Comparison of ENCODE assay signal across 8 cellular contexts in genomic region chr15:43939070-43939469, GRCh38.
DNase-seq lines count a peak whose midpoint lies in the region; TF ChIP-seq lines count a peak whose summit lies in the region.

No MANE protein-coding gene starts in this region.

- no peaks in the 10 kb centered on the region; the same call in 1 of the 2 replicates for H3F3A ChIP-seq in GM23248 (ENCODE audit: insufficient read depth)

- TF ChIP-seq POLR2A in erythroblast (IDR thresholded peaks at IDR 0.05; ENCODE audit: low read length) (no peak), ovary (IDR thresholded peaks at IDR 0.05) (no peak)

- no peaks in the 10 kb centered on the region for H3K9me3 ChIP-seq in GM23248 (ENCODE audit: low read depth)
- H3K9me3 ChIP-seq in ovary: no peaks in the 10 kb centered on the region

- H3K4me1 ChIP-seq in GM23248 (ENCODE audit: insufficient read depth) (peaks cover 8% of the 10 kb centered on the region), ovary (ENCODE audit: insufficient read depth) (no peaks in the 10 kb centered on the region)

- no peaks in the 10 kb centered on the region for H3K27me3 ChIP-seq in GM23248 (replicated peaks; ENCODE audit: insufficient read depth)
- no peaks in the 10 kb centered on the region for H3K27me3 ChIP-seq in ovary

- no peak overlapping the region for H2AFZ ChIP-seq in GM23248

- intact Hi-C loops in ovary (cut with DNase I): no loop called here

- H3K27ac ChIP-seq in C4-2B: no peak overlapping the region
- H3K27ac ChIP-seq in GM23248: no peak overlapping the region
- H3K27ac ChIP-seq in ovary: no peak overlapping the region

- H3K4me2 ChIP-seq in GM23248 (ENCODE audit: unreplicated experiment): no peak overlapping the region

- TF ChIP-seq CTCF in C4-2B (conservative IDR thresholded peaks at IDR 0.05): peak; percentile 77
- TF ChIP-seq CTCF in ovary (IDR thresholded peaks at IDR 0.05): no peak

- H3K36me3 ChIP-seq in GM23248 (ENCODE audit: low read depth) (no peaks in the 10 kb centered on the region), ovary (no peaks in the 10 kb centered on the region)

- no peak overlapping the region for H3K9ac ChIP-seq in GM23248

- H3K9me2 ChIP-seq in GM23248 (ENCODE audit: insufficient read depth): no peaks in the 10 kb centered on the region

- no peak overlapping the region for H3K4me3 ChIP-seq in GM23248
- no peak overlapping the region for H3K4me3 ChIP-seq in ovary

- 40 to 51% methylated on average over 3 of the region's 3 CpGs for WGBS in GM23248 (ENCODE audit: low coverage in 1 of 2, low lambda C conversion rate in 2 of 2, missing lambda C conversion rate in 2 of 2), 2 experiments
- 79 to 91% (median 87%) methylated on average over 3 of the region's 3 CpGs for WGBS in ovary, 3 donors

- DNase-seq in GM23248: peak; percentile 45
- peak; percentile 60 for DNase-seq in SK-MEL-5 (ENCODE audit: low read depth, low spot score)
- DNase-seq in iPS-NIHi11 (ENCODE audit: low spot score): peak; percentile 51
- no peak for DNase-seq in anterior cingulate cortex (lab: John Stamatoyannopoulos, UW)
- no peak for DNase-seq in erythroblast (lab: John Stamatoyannopoulos, UW)
- no peak for DNase-seq in SIG-M5 treated with dmso at 0.1 percent for 504 hours (lab: John Stamatoyannopoulos, UW; ENCODE audit: unreplicated experiment)
- DNase-seq in ovary: no peak

- TF ChIP-seq EP300 in ovary (IDR thresholded peaks at IDR 0.05): no peak

- in situ Hi-C loops in GM23248 (cut with MboI) (no loop called here), SK-MEL-5 (cut with HindIII; ENCODE audit: low pct_unique_long_range_greater_than_20kb, low sequenced_read_pairs) (no loop called here)

- no peaks in the 10 kb centered on the region for H4K20me1 ChIP-seq in GM23248 (ENCODE audit: insufficient read depth)

- H3K79me2 ChIP-seq in GM23248 (ENCODE audit: insufficient read depth): no peaks in the 10 kb centered on the region

Comparison
In these comparisons a context has a peak if more than half of its experiments do, and no peak if none do; other contexts are left out.
1. DNase-seq: peak in GM23248 (single experiment), SK-MEL-5 (single experiment) and iPS-NIHi11 (single experiment); none in anterior cingulate cortex (0 of 58), erythroblast (0 of 2), SIG-M5 treated with dmso at 0.1 percent for 504 hours (single experiment) and ovary (0 of 5).